Comparison of ENCODE assay signal across 8 cellular contexts in genomic region chr16:30874821-30875717, GRCh38. TPM values are rescaled to one million over a fixed set of nuclear protein-coding genes. Genes with fewer than 3 reads are reported as not detected.
DNase-seq lines count a peak whose midpoint lies in the region; ATAC-seq and TF ChIP-seq lines count a peak whose summit lies in the region.

No MANE protein-coding gene starts in this region.

- H3K27me3 ChIP-seq in CD4-positive, CD25-positive, alpha-beta regulatory T cell (ENCODE audit: control insufficient read depth, insufficient read depth, low read length): no peaks in the 10 kb centered on the region
- H3K27me3 ChIP-seq in ectodermal cell (ENCODE audit: control insufficient read depth, insufficient read depth, low read length, poor library complexity, severe bottlenecking): no peaks in the 10 kb centered on the region
- no peaks in the 10 kb centered on the region for H3K27me3 ChIP-seq in lung (ENCODE audit: control insufficient read depth, insufficient read depth)

- peaks cover 26% of the 10 kb centered on the region for H3K4me1 ChIP-seq in CD4-positive, CD25-positive, alpha-beta regulatory T cell (ENCODE audit: control insufficient read depth, insufficient read depth, low read length, poor library complexity, severe bottlenecking)
- peaks cover 8% of the 10 kb centered on the region for H3K4me1 ChIP-seq in ectodermal cell (ENCODE audit: control insufficient read depth, insufficient read depth, low read length)
- peaks cover 0 to 12% of the 10 kb centered on the region in 2 donors for H3K4me1 ChIP-seq in lung (ENCODE audit: control insufficient read depth in 2 of 2, insufficient read depth in 2 of 2, low read length in 2 of 2)

- H3K27ac ChIP-seq in CD4-positive, CD25-positive, alpha-beta regulatory T cell (ENCODE audit: insufficient read depth, low read length, poor library complexity, severe bottlenecking): peak overlapping the region; percentile 89
- H3K27ac ChIP-seq in ectodermal cell (ENCODE audit: insufficient read depth, low read depth, low read length, poor library complexity, severe bottlenecking) (peak overlapping the region; percentile 81), lung (ENCODE audit: low read depth in 1 of 2, low read length in 1 of 2) (peak overlapping the region; percentile 98)

- H3K4me3 ChIP-seq in CD4-positive, CD25-positive, alpha-beta regulatory T cell (ENCODE audit: low read depth, low read length): peak overlapping the region; percentile 91
- H3K4me3 ChIP-seq in ectodermal cell (ENCODE audit: insufficient read depth, low read depth, low read length): peak overlapping the region; percentile 81
- peak overlapping the region; percentile 94 for H3K4me3 ChIP-seq in lung

- no peak for TF ChIP-seq CTCF in lung (IDR thresholded peaks at IDR 0.05; ENCODE audit: control extremely low read depth, extremely low read depth)

- no peaks in the 10 kb centered on the region for H3K9me3 Mint-ChIP-seq in CD4-positive, CD25-positive, alpha-beta regulatory T cell
- H3K9me3 Mint-ChIP-seq in activated CD8-positive, alpha-beta T cell treated with anti-CD3 and anti-CD28 coated beads, Interleukin-2, amount 10 ng/mL, durations not matched to agents 7 days and 5 days (ENCODE audit: insufficient read depth): no peaks in the 10 kb centered on the region

- H3K9me3 ChIP-seq in CD4-positive, CD25-positive, alpha-beta regulatory T cell (ENCODE audit: control insufficient read depth in 2 of 2, low read length in 2 of 2): no peaks in the 10 kb centered on the region
- H3K9me3 ChIP-seq in ectodermal cell (ENCODE audit: control insufficient read depth, low read length) (no peaks in the 10 kb centered on the region), lung (ENCODE audit: control insufficient read depth in 2 of 2, insufficient read depth in 1 of 2, low read length in 1 of 2) (no peaks in the 10 kb centered on the region)

- H3K27me3 Mint-ChIP-seq in CD4-positive, CD25-positive, alpha-beta regulatory T cell: no peaks in the 10 kb centered on the region
- H3K27me3 Mint-ChIP-seq in activated CD8-positive, alpha-beta T cell treated with anti-CD3 and anti-CD28 coated beads, Interleukin-2, amount 10 ng/mL, durations not matched to agents 7 days and 5 days (ENCODE audit: low read depth): no peaks in the 10 kb centered on the region

- CTCF ChIA-PET in activated CD8-positive, alpha-beta T cell treated with anti-CD3 and anti-CD28 coated beads, Interleukin-2, amount 10 ng/mL, durations not matched to agents 7 days and 5 days (lab: Charles Lee): interaction anchor here (0.6 to 7.3 kb wide), 8 partner anchors 27 to 70 kb away, joined by 3 to 63 read pairs (median 5); no protein-coding TSS in a partner anchor

- H3K4me3 Mint-ChIP-seq in CD4-positive, CD25-positive, alpha-beta regulatory T cell: peak overlapping the region; percentile 93 to 99 (median 96)
- peak overlapping the region; percentile 94 for H3K4me3 Mint-ChIP-seq in activated CD8-positive, alpha-beta T cell treated with anti-CD3 and anti-CD28 coated beads, Interleukin-2, amount 10 ng/mL, durations not matched to agents 7 days and 5 days

- H3K4me1 Mint-ChIP-seq in CD4-positive, CD25-positive, alpha-beta regulatory T cell: peaks cover 15 to 38% (median 20%) of the 10 kb centered on the region in 4 donors
- H3K4me1 Mint-ChIP-seq in activated CD8-positive, alpha-beta T cell treated with anti-CD3 and anti-CD28 coated beads, Interleukin-2, amount 10 ng/mL, durations not matched to agents 7 days and 5 days (ENCODE audit: low read depth): peaks cover 33% of the 10 kb centered on the region

- POLR2A ChIA-PET in activated CD8-positive, alpha-beta T cell treated with anti-CD3 and anti-CD28 coated beads, Interleukin-2, amount 10 ng/mL, durations not matched to agents 7 days and 5 days (lab: Charles Lee): interaction anchor here (0.6 to 5.8 kb wide), 14 partner anchors 11 to 199 kb away, joined by 3 to 73 read pairs (median 4); partner anchors contain the start of genes BCL7C, ZNF646 and ZNF668

- DNase-seq in CD4-positive, CD25-positive, alpha-beta regulatory T cell: peak; percentile 77 to 95 (median 89)
- DNase-seq in NCI-H774 (lab: John Stamatoyannopoulos, UW) (peak; percentile 92), lung (ENCODE audit: low spot score) (peak; percentile 90)
- DNase-seq in activated CD8-positive, alpha-beta T cell treated with anti-CD3 and anti-CD28 coated beads, Interleukin-2, amount 10 ng/mL, durations not matched to agents 7 days and 5 days: peak; percentile 90
- DNase-seq in stimulated activated CD4-positive, alpha-beta T cell treated with anti-CD3 and anti-CD28 coated beads, TNF-alpha, amount 100 ng/mL, for 24 hours (ENCODE audit: low read depth in 3 of 3): peak; percentile 82 to 89 (median 83)

- peak; percentile 95 to 96 for ATAC-seq in CD4-positive, CD25-positive, alpha-beta regulatory T cell (ENCODE audit: low read depth in 2 of 2)
- ATAC-seq in GM19372 (IDR thresholded peaks at IDR 0.05; ENCODE audit: low read depth, unreplicated experiment): peak; percentile 78
- ATAC-seq in HG03521 (IDR thresholded peaks at IDR 0.05; ENCODE audit: unreplicated experiment): peak; percentile 78
- peak; percentile 91 for ATAC-seq in activated CD8-positive, alpha-beta T cell treated with anti-CD3 and anti-CD28 coated beads, Interleukin-2, amount 10 ng/mL, durations not matched to agents 7 days and 5 days
- ATAC-seq in lung (ENCODE audit: insufficient read depth, low FRiP score): peak; percentile 99

- WGBS in ectodermal cell, 2 experiments: 0 to 1% methylated on average over 85 of the region's 85 CpGs
- WGBS in lung, 2 donors: 0% methylated on average over 77 to 85 of the region's 85 CpGs

- peaks cover 9% of the 10 kb centered on the region for H3K36me3 ChIP-seq in CD4-positive, CD25-positive, alpha-beta regulatory T cell (ENCODE audit: control insufficient read depth, insufficient read depth, low read length)
- H3K36me3 ChIP-seq in ectodermal cell (ENCODE audit: control insufficient read depth, insufficient read depth, low read length): no peaks in the 10 kb centered on the region
- peaks cover 0 to 2% of the 10 kb centered on the region in 2 donors for H3K36me3 ChIP-seq in lung (ENCODE audit: control insufficient read depth in 2 of 2, insufficient read depth in 2 of 2, low read length in 2 of 2)

- H3K27ac Mint-ChIP-seq in CD4-positive, CD25-positive, alpha-beta regulatory T cell: peak overlapping the region; percentile 91 to 98 (median 95)
- peak overlapping the region; percentile 86 for H3K27ac Mint-ChIP-seq in activated CD8-positive, alpha-beta T cell treated with anti-CD3 and anti-CD28 coated beads, Interleukin-2, amount 10 ng/mL, durations not matched to agents 7 days and 5 days

- peaks cover 13% of the 10 kb centered on the region for H3K36me3 Mint-ChIP-seq in CD4-positive, CD25-positive, alpha-beta regulatory T cell
- H3K36me3 Mint-ChIP-seq in activated CD8-positive, alpha-beta T cell treated with anti-CD3 and anti-CD28 coated beads, Interleukin-2, amount 10 ng/mL, durations not matched to agents 7 days and 5 days (ENCODE audit: low read depth): peaks cover 23% of the 10 kb centered on the region

RNA-seq across cellular contexts. Expression of gene BCL7C, which starts 18.8 kb away (rescaled TPM):
- total RNA-seq in CD4-positive, CD25-positive, alpha-beta regulatory T cell: 22.9 TPM
- polyA plus RNA-seq in CD4-positive, CD25-positive, alpha-beta regulatory T cell: 10 to 100 TPM; 31.4 to 43.7 (median 41.2) TPM
- total RNA-seq in activated CD8-positive, alpha-beta T cell treated with anti-CD3 and anti-CD28 coated beads, Interleukin-2, amount 10 ng/mL, durations not matched to agents 7 days and 5 days: 10 to 100 TPM; 30.3 to 34.5 TPM
- polyA plus RNA-seq in ectodermal cell (2013, experiment 1 of 4): 40.5 TPM
- 35.8 TPM for polyA plus RNA-seq in ectodermal cell (2013, experiment 2 of 4)
- 32.7 TPM for polyA plus RNA-seq in ectodermal cell (2013, experiment 3 of 4)
- polyA plus RNA-seq in ectodermal cell (2013, experiment 4 of 4): 37.9 TPM
- total RNA-seq in lung: 10 to 100 TPM; 25.7 to 30.9 TPM
- 10 to 100 TPM; 18.2 to 51.8 TPM for polyA plus RNA-seq in lung

RNA-seq across cellular contexts. Expression of gene CTF1, which starts 21.3 kb away (rescaled TPM):
- total RNA-seq in CD4-positive, CD25-positive, alpha-beta regulatory T cell: 0.30 TPM
- not detected for polyA plus RNA-seq in CD4-positive, CD25-positive, alpha-beta regulatory T cell
- total RNA-seq in activated CD8-positive, alpha-beta T cell treated with anti-CD3 and anti-CD28 coated beads, Interleukin-2, amount 10 ng/mL, durations not matched to agents 7 days and 5 days: under 1 TPM; 0.23 to 0.34 TPM
- 3.4 TPM for polyA plus RNA-seq in ectodermal cell (2013, experiment 1 of 4)
- polyA plus RNA-seq in ectodermal cell (2013, experiment 2 of 4): 2.7 TPM
- polyA plus RNA-seq in ectodermal cell (2013, experiment 3 of 4): 3.9 TPM
- polyA plus RNA-seq in ectodermal cell (2013, experiment 4 of 4): 3.5 TPM
- total RNA-seq in lung: 1 to 10 TPM; 4.7 to 9.8 TPM
- polyA plus RNA-seq in lung: 1 to 10 TPM; 3.3 to 5.6 TPM

RNA-seq across cellular contexts. Expression of gene FBXL19, which starts 48.3 kb away (rescaled TPM):
- 13.0 TPM for total RNA-seq in CD4-positive, CD25-positive, alpha-beta regulatory T cell
- under 1 TPM in 3 of 4 donors, not detected in 1; 0.14 to 0.21 (median 0.17) TPM for polyA plus RNA-seq in CD4-positive, CD25-positive, alpha-beta regulatory T cell
- 10 to 100 TPM; 22.7 to 23.1 TPM for total RNA-seq in activated CD8-positive, alpha-beta T cell treated with anti-CD3 and anti-CD28 coated beads, Interleukin-2, amount 10 ng/mL, durations not matched to agents 7 days and 5 days
- 80.8 TPM for polyA plus RNA-seq in ectodermal cell (2013, experiment 1 of 4)
- 83.7 TPM for polyA plus RNA-seq in ectodermal cell (2013, experiment 2 of 4)
- polyA plus RNA-seq in ectodermal cell (2013, experiment 3 of 4): 56.7 TPM
- polyA plus RNA-seq in ectodermal cell (2013, experiment 4 of 4): 60.5 TPM
- 10 to 100 TPM; 10.6 to 17.3 TPM for total RNA-seq in lung
- polyA plus RNA-seq in lung: 10 to 100 TPM; 10.3 to 15.8 TPM

Comparison
In these comparisons a context has a peak if more than half of its experiments do, and no peak if none do; other contexts are left out.
1. Peak in every context shown above with its lines: DNase-seq, ATAC-seq, H3K4me3 ChIP-seq and H3K27ac ChIP-seq.